In genomic region chr6:113650610-113650979, GRCh38 we compare ENCODE assay signal across 11 cellular contexts.
"Had no signal": no experiment of that assay in that cellular context is flagged by ENCODE, and none has a peak within 500 bp of the region (broad histone marks: within the 10 kb centered on the region; RNA-seq: fewer than 3 reads in every experiment).

No MANE protein-coding gene starts in this region.

- H3K79me2 ChIP-seq: parathyroid adenoma had no signal

- H3K27ac ChIP-seq: parathyroid adenoma had no signal

- DNase-seq: activated CD4-positive, alpha-beta memory T cell treated with anti-CD3 and anti-CD28 coated beads for 36 hours; activated effector memory CD4-positive, alpha-beta T cell treated with anti-CD3 and anti-CD28 coated beads, Interleukin-2, amount 50 U/mL, for 16 hours; activated T-cell treated with anti-CD3 and anti-CD28 coated beads, Interleukin-2, amount 50 U/mL, for 4 hours; foreskin melanocyte; T-helper 2 cell; trophoblast cell had no signal

- H3K4me3 Mint-ChIP-seq: activated CD4-positive, alpha-beta memory T cell treated with anti-CD3 and anti-CD28 coated beads for 36 hours; activated T-cell treated with anti-CD3 and anti-CD28 coated beads, Interleukin-2, amount 50 U/mL, for 4 hours; neural crest cell had no signal

- H3K9me3 Mint-ChIP-seq: activated CD4-positive, alpha-beta memory T cell treated with anti-CD3 and anti-CD28 coated beads for 36 hours; activated naive CD4-positive, alpha-beta T cell treated with anti-CD3 and anti-CD28 coated beads, Interleukin-2, amount 50 U/mL, for 72 hours; activated T-cell treated with anti-CD3 and anti-CD28 coated beads, Interleukin-2, amount 50 U/mL, for 4 hours had no signal

- H2AFZ ChIP-seq: parathyroid adenoma had no signal

- ATAC-seq: activated naive CD4-positive, alpha-beta T cell treated with anti-CD3 and anti-CD28 coated beads, Interleukin-2, amount 50 U/mL, for 72 hours; activated T-cell treated with anti-CD3 and anti-CD28 coated beads, Interleukin-2, amount 50 U/mL, for 4 hours had no signal

- H3K27ac Mint-ChIP-seq: activated CD4-positive, alpha-beta memory T cell treated with anti-CD3 and anti-CD28 coated beads for 36 hours had no signal

- H3K4me3 ChIP-seq: smooth muscle cell had no signal

- H3K36me3 Mint-ChIP-seq: activated CD4-positive, alpha-beta memory T cell treated with anti-CD3 and anti-CD28 coated beads for 36 hours; activated naive CD4-positive, alpha-beta T cell treated with anti-CD3 and anti-CD28 coated beads, Interleukin-2, amount 50 U/mL, for 72 hours had no signal

- FAIRE-seq: endometrium had no signal

- H3K4me1 ChIP-seq: parathyroid adenoma had no signal

- H3K4me2 ChIP-seq: smooth muscle cell had no signal
